ENCODE assay signal across 18 cellular contexts in genomic region chr2:22360735-22361374, GRCh38.
"Had no signal": no experiment of that assay in that cellular context is flagged by ENCODE, and none has a peak within 500 bp of the region (broad histone marks: within the 10 kb centered on the region; RNA-seq: fewer than 3 reads in every experiment).

No MANE protein-coding gene starts in this region.

- H3K27ac ChIP-seq: ascending aorta, cardiac muscle cell, neutrophil, tibial artery had no signal

- H3K36me3 ChIP-seq: ascending aorta, cardiac muscle cell, neutrophil, tibial artery had no signal

- DNase-seq: activated CD4-positive, alpha-beta T cell treated with anti-CD3 and anti-CD28 coated beads, Interleukin-2, amount 50 U/mL, for 4 hours; activated CD4-positive, CD25-positive, alpha-beta regulatory T cell treated with anti-CD3 and anti-CD28 coated beads, Interleukin-2, amount 50 U/mL, for 72 hours; activated naive CD4-positive, alpha-beta T cell treated with anti-CD3 and anti-CD28 coated beads for 36 hours; activated naive CD8-positive, alpha-beta T cell treated with anti-CD3 and anti-CD28 coated beads, Interleukin-2, amount 50 U/mL, for 24 hours; activated T-cell treated with anti-CD3 and anti-CD28 coated beads for 4 hours; foreskin melanocyte; left colon; mucosa of descending colon; naive thymus-derived CD8-positive, alpha-beta T cell; stimulated activated CD4-positive, alpha-beta T cell treated with anti-CD3 and anti-CD28 coated beads, Interleukin-2, amount 100 ng/mL, for 48 hours; stimulated activated naive CD4-positive, alpha-beta T cell; T-cell; T-helper 9 cell; tibial artery had no signal

- ATAC-seq: activated naive CD8-positive, alpha-beta T cell treated with anti-CD3 and anti-CD28 coated beads, Interleukin-2, amount 50 U/mL, for 24 hours; activated T-helper 17 cell treated with anti-CD3 and anti-CD28 coated beads, Interleukin-2, amount 50 U/mL, for 72 hours; left colon; mucosa of descending colon; naive thymus-derived CD8-positive, alpha-beta T cell; T-cell had no signal

- H3K27me3 ChIP-seq: ascending aorta, cardiac muscle cell, neutrophil, tibial artery had no signal

- H3K9me3 ChIP-seq: ascending aorta, mucosa of descending colon, neutrophil, tibial artery had no signal

- H3K4me1 ChIP-seq: ascending aorta had no signal

- H3K4me3 ChIP-seq: ascending aorta, cardiac muscle cell, mucosa of descending colon, tibial artery had no signal
